ENCODE assay signal across 8 cellular contexts in genomic region chr11:119120639-119121007, GRCh38. TPM values are rescaled to one million over a fixed set of nuclear protein-coding genes. Genes with fewer than 3 reads are reported as not detected.
DNase-seq lines count a peak whose midpoint lies in the region; ATAC-seq and TF ChIP-seq lines count a peak whose summit lies in the region.

No MANE protein-coding gene starts in this region.

- no peak for ATAC-seq in left lung

- peak overlapping the region; percentile 92 for H3K27ac ChIP-seq in angular gyrus (ENCODE audit: low read depth, low read length)
- peak overlapping the region; percentile 55 to 92 for H3K27ac ChIP-seq in left lung
- peak overlapping the region; percentile 76 to 92 (median 86) for H3K27ac ChIP-seq in transverse colon

- H3K4me3 ChIP-seq in MG63 = peak overlapping the region; percentile 87
- H3K4me3 ChIP-seq in left lung = peak overlapping the region; percentile 33 to 95
- H3K4me3 ChIP-seq in transverse colon = peak overlapping the region; percentile 29 to 96 (median 89)

- TF ChIP-seq CTCF in left lung (IDR thresholded peaks at IDR 0.05) (no peak), transverse colon (IDR thresholded peaks at IDR 0.05) (no peak)

- peaks cover 11 to 39% of the 10 kb centered on the region in 2 donors for H3K4me1 ChIP-seq in left lung
- peaks cover 7 to 40% (median 19%) of the 10 kb centered on the region in 4 donors for H3K4me1 ChIP-seq in transverse colon

- intact Hi-C loops in left lung (cut with DNase I) (no loop called here), transverse colon (cut with DNase I; ENCODE audit: low total_unique reads) (no loop called here), posterior vena cava (cut with DNase I) (no loop called here)

- no peak for TF ChIP-seq POLR2A in transverse colon (IDR thresholded peaks at IDR 0.05)

- in situ Hi-C loops in transverse colon (cut with MboI; ENCODE audit: low pct_ligation_motif_present in 1 of 4, low pct_unique_long_range_greater_than_20kb in 1 of 4, low sequenced_read_pairs in 3 of 4) = no loop called here

- no peak for TF ChIP-seq EP300 in transverse colon (IDR thresholded peaks at IDR 0.05; ENCODE audit: low read depth)

- H3K27me3 ChIP-seq in MG63 = no peaks in the 10 kb centered on the region
- no peaks in the 10 kb centered on the region for H3K27me3 ChIP-seq in left lung
- no peaks in the 10 kb centered on the region for H3K27me3 ChIP-seq in transverse colon

- DNase-seq in DMS 273 (lab: John Stamatoyannopoulos, UW; ENCODE audit: unreplicated experiment) (peak; percentile 78), MG63 (no peak), left lung (no peak), transverse colon (no peak), posterior vena cava (ENCODE audit: low spot score) (no peak), anterior cingulate cortex (lab: John Stamatoyannopoulos, UW) (no peak), NAMALWA (ENCODE audit: low spot score) (no peak)

- H3K36me3 ChIP-seq in MG63 = peaks cover 11% of the 10 kb centered on the region; the same call in 1 of the 2 replicates
- H3K36me3 ChIP-seq in left lung = peaks cover 0 to 38% of the 10 kb centered on the region in 2 donors
- peaks cover 0 to 5% (median 2%) of the 10 kb centered on the region in 4 donors for H3K36me3 ChIP-seq in transverse colon

- 10 to 16% methylated on average over 5 of the region's 5 CpGs for WGBS in transverse colon (ENCODE audit: low coverage in 1 of 2), 2 donors

- H3K9me3 ChIP-seq in MG63 (no peaks in the 10 kb centered on the region), left lung (no peaks in the 10 kb centered on the region), transverse colon (no peaks in the 10 kb centered on the region)

RNA-seq across cellular contexts. Expression of gene HINFP, which starts 0.8 kb away (rescaled TPM):
- 8.3 and 27.5 TPM in 2 replicates for total RNA-seq in MG63 (2014; rRNA removed; shearing (Covaris generic); ENCODE audit: low replicate concordance)
- total RNA-seq in left lung (10 to 100 TPM; 21.6 to 22.2 TPM), transverse colon (10 to 100 TPM; 20.7 to 63.6 (median 48.2) TPM), posterior vena cava (10 to 100 TPM; 10.8 to 13.4 TPM)

RNA-seq across cellular contexts. Expression of gene C2CD2L, which starts 13.5 kb away (rescaled TPM):
- 2.9 and 5.1 TPM in 2 replicates for total RNA-seq in MG63 (2014; rRNA removed; shearing (Covaris generic); ENCODE audit: low replicate concordance)
- total RNA-seq in left lung = 10 to 100 TPM; 16.6 to 18.6 TPM
- 10 to 100 TPM; 11.5 to 56.9 (median 32.7) TPM for total RNA-seq in transverse colon
- total RNA-seq in posterior vena cava = 1 to 10 TPM; 7.4 to 8.5 TPM

RNA-seq across cellular contexts. Expression of gene DPAGT1, which starts 19.0 kb away (rescaled TPM):
- total RNA-seq in MG63 (2014; rRNA removed; shearing (Covaris generic); ENCODE audit: low replicate concordance) = 7.9 and 18.4 TPM in 2 replicates
- total RNA-seq in left lung (10 to 100 TPM; 50.3 to 56.2 TPM), transverse colon (10 to 100 TPM in 3 of 4 donors, 1 to 10 TPM in 1; 4.5 to 63.9 (median 26.3) TPM), posterior vena cava (10 to 100 TPM; 23.8 to 24.2 TPM)

RNA-seq across cellular contexts. Expression of gene ABCG4, which starts 28.2 kb away (rescaled TPM):
- not detected in 2 replicates for total RNA-seq in MG63 (2014; rRNA removed; shearing (Covaris generic); ENCODE audit: low replicate concordance)
- total RNA-seq in left lung (under 1 TPM; 0.26 to 0.64 TPM), transverse colon (under 1 TPM in 1 of 4 donors, not detected in 3; 0.14 TPM), posterior vena cava (under 1 TPM; 0.23 to 0.43 TPM)

RNA-seq across cellular contexts. Expression of gene HMBS, which starts 35.9 kb away (rescaled TPM):
- 35.5 and 54.7 TPM in 2 replicates for total RNA-seq in MG63 (2014; rRNA removed; shearing (Covaris generic); ENCODE audit: low replicate concordance)
- total RNA-seq in left lung (10 to 100 TPM; 16.5 to 32.0 TPM), transverse colon (100 to 1,000 TPM in 1 of 4 donors, 10 to 100 TPM in 2, not detected in 1; 10.8 to 353 (median 21.3) TPM), posterior vena cava (10 to 100 TPM; 16.8 to 21.1 TPM)
